1 cellular context compared by ENCODE assay signal in genomic region chr7:5497158-5498103, GRCh38.
TF ChIP-seq lines count a peak whose summit lies in the region.

No MANE protein-coding gene starts in this region.

TF ChIP-seq in IMR-90, 13 proteins besides CTCF, POLR2A, EP300 and RAD21 (continued from another document):
- no peak for TF ChIP-seq MAZ (IDR thresholded peaks at IDR 0.05; ENCODE audit: borderline replicate concordance, low read depth, low read length)
- TF ChIP-seq MAFK (IDR thresholded peaks at IDR 0.05; ENCODE audit: low read depth, low read length): no peak
TF ChIP-seq in IMR-90: peak in this region for 0.
